In the genomic region with DNA sequence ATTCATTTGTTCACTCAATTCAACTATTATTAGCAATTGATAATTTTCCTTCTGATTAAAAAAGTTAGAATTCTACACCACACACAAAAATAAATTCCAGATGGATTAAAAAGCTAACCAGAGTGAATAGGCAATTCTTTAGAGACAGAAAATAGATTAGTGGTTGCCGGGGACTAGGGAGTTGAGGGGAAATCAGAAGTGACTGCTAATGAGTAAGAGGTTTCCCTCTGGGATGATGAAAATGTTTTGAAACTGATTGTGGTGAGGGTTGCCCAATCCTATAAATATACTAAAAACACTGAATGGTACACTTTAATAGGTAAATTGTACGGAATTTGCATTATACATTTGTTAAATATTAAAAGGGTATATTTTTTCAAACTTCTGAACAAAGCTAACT, we compare ENCODE assay signal across 20 cellular contexts.
"Had no signal": no experiment of that assay in that cellular context is flagged by ENCODE, and none has a peak within 500 bp of the region (broad histone marks: within the 10 kb centered on the region; RNA-seq: fewer than 3 reads in every experiment).

No MANE protein-coding gene starts in this region.

- DNase-seq: activated CD4-positive, alpha-beta memory T cell treated with anti-CD3 and anti-CD28 coated beads, Interleukin-2, amount 10 ng/mL, durations not matched to agents 7 days and 5 days; activated CD4-positive, alpha-beta T cell treated with anti-CD3 and anti-CD28 coated beads for 48 hours; activated CD4-positive, CD25-positive, alpha-beta regulatory T cell; activated naive CD4-positive, alpha-beta T cell treated with Interleukin-2 at 50 U/mL for 16 hours; activated T-cell treated with anti-CD3 and anti-CD28 coated beads, Interleukin-2, amount 50 U/mL, for 24 hours; anterior cingulate cortex; caudate nucleus; gastrocnemius medialis; head of caudate nucleus; kidney; nephron progenitor cell; occipital lobe; posterior cingulate gyrus; retina; stimulated activated CD4-positive, alpha-beta T cell treated with anti-CD3 and anti-CD28 coated beads, Interleukin-2, amount 100 ng/mL, for 24 hours; T-helper 1 cell; T-helper 9 cell; upper lobe of left lung had no signal

- H3K4me1 ChIP-seq: gastrocnemius medialis, upper lobe of left lung had no signal

- H3K27me3 ChIP-seq: gastrocnemius medialis, upper lobe of left lung had no signal

- H3K36me3 ChIP-seq: gastrocnemius medialis, thoracic aorta, upper lobe of left lung had no signal

- H3K27ac ChIP-seq: gastrocnemius medialis, thoracic aorta, upper lobe of left lung had no signal

- H3K4me3 ChIP-seq: gastrocnemius medialis, lung, thoracic aorta, upper lobe of left lung had no signal

- H3K9me3 ChIP-seq: gastrocnemius medialis, thoracic aorta, upper lobe of left lung had no signal
